ENCODE assay signal across 23 cellular contexts in the genomic region with DNA sequence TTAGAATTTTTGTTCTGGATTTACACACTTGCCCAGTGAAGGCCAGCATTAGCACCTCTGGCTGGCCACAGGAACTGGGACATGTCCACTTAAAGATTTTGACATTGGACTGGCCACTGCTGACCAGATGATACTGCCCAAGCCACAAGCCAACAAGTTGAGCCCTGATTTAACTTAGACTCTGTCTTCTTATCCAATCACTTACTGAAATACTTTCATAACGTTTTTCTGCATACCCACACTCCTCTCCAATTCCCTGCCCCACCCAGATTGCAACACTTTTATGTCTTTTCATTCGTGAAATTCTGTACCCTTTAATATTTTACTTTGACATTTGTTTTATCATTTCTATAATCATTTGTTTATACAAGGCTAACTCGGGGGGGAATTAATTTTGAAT.
A peak's percentile ranks its signal among the peaks of the same experiment; 100 is the strongest.
DNase-seq lines count a peak whose midpoint lies in the region; ATAC-seq and TF ChIP-seq lines count a peak whose summit lies in the region.
"Had no signal": no experiment of that assay in that cellular context is flagged by ENCODE, and none has a peak within 500 bp of the region (broad histone marks: within the 10 kb centered on the region; RNA-seq: fewer than 3 reads in every experiment).

No MANE protein-coding gene starts in this region.

- no peak overlapping the region for H2AFZ ChIP-seq in smooth muscle cell (ENCODE audit: low read depth)

- H3K36me3 ChIP-seq in right atrium auricular region (no peaks in the 10 kb centered on the region), smooth muscle cell (ENCODE audit: low read depth) (no peaks in the 10 kb centered on the region)

- H3K27ac Mint-ChIP-seq in T-helper 17 cell, result peak overlapping the region; percentile 90
- H3K27ac Mint-ChIP-seq in central memory CD8-positive, alpha-beta T cell (ENCODE audit: low read depth), result peak overlapping the region; percentile 90
- H3K27ac Mint-ChIP-seq: activated B cell treated with CpG ODN at 0.5 μM for 24 hours, nephron progenitor cell had no signal

- intact Hi-C loops in Right ventricle myocardium superior (cut with DNase I), result no loop called here
- intact Hi-C loops in sciatic nerve (cut with DNase I), result no loop called here

- WGBS in smooth muscle cell (ENCODE audit: low lambda C conversion rate), result 67% methylated on average over 3 of the region's 3 CpGs

- H3K4me3 Mint-ChIP-seq in T-helper 17 cell, result peak overlapping the region; percentile 8
- H3K4me3 Mint-ChIP-seq in central memory CD8-positive, alpha-beta T cell, result no peak overlapping the region
- H3K4me3 Mint-ChIP-seq: activated B cell treated with CpG ODN at 0.5 μM for 24 hours, nephron progenitor cell had no signal

- no peak for TF ChIP-seq CTCF in right atrium auricular region (IDR thresholded peaks at IDR 0.05)
- TF ChIP-seq CTCF in smooth muscle cell (IDR thresholded peaks at IDR 0.05; ENCODE audit: borderline replicate concordance, insufficient read depth, poor library complexity, severe bottlenecking), result no peak

- no peaks in the 10 kb centered on the region for H3F3A ChIP-seq in smooth muscle cell (ENCODE audit: low read depth)

- no peaks in the 10 kb centered on the region for H3K9me3 ChIP-seq in right atrium auricular region
- H3K9me3 ChIP-seq in T-helper 17 cell (ENCODE audit: control insufficient read depth, low read length, poor library complexity, severe bottlenecking), result no peaks in the 10 kb centered on the region
- no peaks in the 10 kb centered on the region for H3K9me3 ChIP-seq in smooth muscle cell (replicated peaks; ENCODE audit: low read depth)

- H3K36me3 Mint-ChIP-seq in T-helper 17 cell (ENCODE audit: low read depth), result peaks cover 8% of the 10 kb centered on the region
- peaks cover 3% of the 10 kb centered on the region for H3K36me3 Mint-ChIP-seq in central memory CD8-positive, alpha-beta T cell (ENCODE audit: insufficient read depth)

- peaks cover 34% of the 10 kb centered on the region for H3K4me1 Mint-ChIP-seq in T-helper 17 cell
- peaks cover 53% of the 10 kb centered on the region for H3K4me1 Mint-ChIP-seq in central memory CD8-positive, alpha-beta T cell
- H3K4me1 Mint-ChIP-seq: nephron progenitor cell had no signal

- no peaks in the 10 kb centered on the region for H3K79me2 ChIP-seq in smooth muscle cell (ENCODE audit: low read depth)

- H3K4me1 ChIP-seq in right atrium auricular region (no peaks in the 10 kb centered on the region), smooth muscle cell (ENCODE audit: low read depth) (no peaks in the 10 kb centered on the region)

- H3K9ac ChIP-seq in smooth muscle cell (ENCODE audit: low read depth), result no peak overlapping the region

- H4K20me1 ChIP-seq in smooth muscle cell (ENCODE audit: low read depth), result no peaks in the 10 kb centered on the region

- no peak overlapping the region for H3K27ac ChIP-seq in right atrium auricular region
- H3K27ac ChIP-seq in smooth muscle cell (ENCODE audit: low read depth), result no peak overlapping the region

- no peaks in the 10 kb centered on the region for H3K9me3 Mint-ChIP-seq in central memory CD8-positive, alpha-beta T cell
- H3K9me3 Mint-ChIP-seq: nephron progenitor cell had no signal

- ATAC-seq in Right ventricle myocardium superior (ENCODE audit: poor library complexity) (peak; percentile 29), T-helper 17 cell (no peak), sciatic nerve (peak; percentile 55), HG02588 (IDR thresholded peaks at IDR 0.05; ENCODE audit: unreplicated experiment) (no peak), GM21528 (IDR thresholded peaks at IDR 0.05; ENCODE audit: low FRiP score, unreplicated experiment) (no peak)
- ATAC-seq in central memory CD8-positive, alpha-beta T cell (replicated peaks; ENCODE audit: extremely low read depth, poor library complexity, severe bottlenecking), result no peak

- H3K27me3 Mint-ChIP-seq in T-helper 17 cell, result no peaks in the 10 kb centered on the region
- no peaks in the 10 kb centered on the region for H3K27me3 Mint-ChIP-seq in central memory CD8-positive, alpha-beta T cell

- H3K4me3 ChIP-seq in right atrium auricular region (no peak overlapping the region), smooth muscle cell (no peak overlapping the region)
- H3K4me3 ChIP-seq: K562 had no signal

- DNase-seq in Right ventricle myocardium superior (no peak), right atrium auricular region (ENCODE audit: low spot score) (no peak), T-helper 17 cell (no peak), sciatic nerve (ENCODE audit: low spot score) (no peak), smooth muscle cell (lab: John Stamatoyannopoulos, UW; ENCODE audit: unreplicated experiment) (no peak)
- no peak for DNase-seq in central memory CD8-positive, alpha-beta T cell (ENCODE audit: low spot score in 2 of 2)
- DNase-seq: activated B cell treated with CpG ODN at 0.5 μM for 24 hours; activated gamma-delta T cell; cerebellar nuclear complex; DND-41; glutamatergic neuron; H7; left cardiac atrium; mesendoderm; MM.1S; NCI-H146; NCI-H2171 treated with DMSO at 0.1 percent for 48 hours; nephron progenitor cell; SHP77; stimulated activated naive CD4-positive, alpha-beta T cell treated with Interleukin-2 at 50 U/mL for 16 hours had no signal

- H3K27me3 ChIP-seq in right atrium auricular region (no peaks in the 10 kb centered on the region), smooth muscle cell (ENCODE audit: low read depth) (no peaks in the 10 kb centered on the region)

- no peak overlapping the region for H3K4me2 ChIP-seq in smooth muscle cell

Comparison
In these comparisons a context has a peak if more than half of its experiments do, and no peak if none do; other contexts are left out.
1. ATAC-seq: peak in Right ventricle myocardium superior (single experiment) and sciatic nerve (single experiment); none in T-helper 17 cell (single experiment), central memory CD8-positive, alpha-beta T cell (single experiment), HG02588 (single experiment) and GM21528 (single experiment).